23 cellular contexts compared by ENCODE assay signal in the genomic region with DNA sequence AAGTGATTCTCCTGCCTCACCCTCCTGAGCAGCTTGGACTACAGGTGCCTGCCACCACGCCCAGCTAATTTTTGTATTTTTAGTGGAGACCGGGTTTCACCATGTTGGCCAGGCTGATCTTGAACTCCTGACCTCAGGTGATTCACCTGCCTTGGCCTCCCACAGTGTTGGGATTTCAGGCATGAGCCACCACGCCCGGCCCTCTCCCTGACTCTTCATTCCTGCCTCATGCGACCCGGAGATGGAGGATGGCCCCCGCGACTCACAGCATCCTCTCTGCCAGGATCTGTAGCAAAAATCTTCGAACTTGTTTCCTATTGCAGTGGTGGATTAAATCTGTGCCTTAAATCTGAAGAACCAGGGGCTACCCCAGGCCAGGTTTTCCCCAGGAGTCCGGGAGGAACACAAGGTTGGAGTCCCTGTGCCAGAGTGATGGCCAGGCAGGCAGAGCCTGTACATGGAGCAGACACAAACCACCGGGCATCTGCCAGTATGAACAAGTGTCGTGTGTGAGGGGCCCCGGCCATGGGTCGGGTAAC. TPM values are rescaled to one million over a fixed set of nuclear protein-coding genes. Genes with fewer than 3 reads are reported as not detected.
"Had no signal": no experiment of that assay in that cellular context is flagged by ENCODE, and none has a peak within 500 bp of the region (broad histone marks: within the 10 kb centered on the region; RNA-seq: fewer than 3 reads in every experiment).

No MANE protein-coding gene starts in this region.

- H3K9me3 ChIP-seq: colonic mucosa, esophagus squamous epithelium, prostate gland, sigmoid colon, testis, tibial artery, upper lobe of left lung, uterus had no signal

- H3K4me3 ChIP-seq: colonic mucosa, esophagus squamous epithelium, lung, neural progenitor cell, prostate gland, sigmoid colon, testis, tibial artery, upper lobe of left lung, uterus had no signal

- H3K36me3 ChIP-seq: colonic mucosa, esophagus squamous epithelium, neural progenitor cell, prostate gland, sigmoid colon, tibial artery, upper lobe of left lung, uterus had no signal

- H3K27ac ChIP-seq: colonic mucosa, esophagus squamous epithelium, neural progenitor cell, parathyroid adenoma, prostate gland, testis, tibial artery, upper lobe of left lung, uterus had no signal

- DNase-seq: central memory CD4-positive, alpha-beta T cell; colonic mucosa; effector memory CD4-positive, alpha-beta T cell; esophagus squamous epithelium; kidney glomerular epithelial cell; left ventricle myocardium superior; naive thymus-derived CD4-positive, alpha-beta T cell; sigmoid colon; stimulated activated CD4-positive, alpha-beta T cell treated with anti-CD3 and anti-CD28 coated beads, Interleukin-4, amount 100 ng/mL, for 4 hours; stimulated activated naive CD8-positive, alpha-beta T cell treated with anti-CD3 and anti-CD28 coated beads, Interleukin-15, Interleukin-2, amounts not matched to agents 100 U/mL and 50 U/mL, for 24 hours; substantia nigra; testis; tibial artery; upper lobe of left lung; uterus had no signal

- H3K4me1 ChIP-seq: neural progenitor cell, parathyroid adenoma, prostate gland, testis, tibial artery, uterus had no signal

- ATAC-seq: left ventricle myocardium superior; naive thymus-derived CD4-positive, alpha-beta T cell; right cardiac atrium; stimulated activated memory B cell treated with anti-CD40 and anti-IgM and Interleukin-4, amounts not matched to agents 10 μg/mL and 1 μg/mL and 100 μg/mL, for 72 hours; stimulated activated naive CD8-positive, alpha-beta T cell treated with anti-CD3 and anti-CD28 coated beads, Interleukin-15, Interleukin-2, amounts not matched to agents 100 U/mL and 50 U/mL, for 24 hours had no signal

- H3K27me3 ChIP-seq: colonic mucosa, testis, upper lobe of left lung had no signal

RNA-seq across cellular contexts. Expression of a gene that starts 11.5 kb away (rescaled TPM):
- total RNA-seq: osteoblast, skeletal muscle tissue had no signal
